In the genomic region with DNA sequence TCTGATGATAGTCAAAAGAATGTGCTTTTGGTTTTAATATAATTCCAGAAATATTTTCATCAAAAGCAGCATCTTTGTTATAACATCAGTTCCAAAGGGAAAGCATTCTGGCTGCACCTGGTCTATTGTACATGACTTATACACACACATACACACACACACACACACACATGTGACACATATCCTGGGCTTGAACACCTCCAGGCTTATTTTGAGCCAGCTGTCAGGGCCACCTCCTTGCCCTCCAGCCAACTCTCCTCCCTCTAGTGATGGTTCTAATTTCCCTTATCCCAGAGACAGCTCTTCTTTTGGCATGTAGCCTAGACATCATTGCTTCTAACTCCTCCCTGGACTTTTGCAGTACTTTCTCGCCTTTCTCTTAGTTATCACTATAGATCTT, we compare ENCODE assay signal across 18 cellular contexts.
DNase-seq lines count a peak whose midpoint lies in the region; ATAC-seq and TF ChIP-seq lines count a peak whose summit lies in the region.
"Had no signal": no experiment of that assay in that cellular context is flagged by ENCODE, and none has a peak within 500 bp of the region (broad histone marks: within the 10 kb centered on the region; RNA-seq: fewer than 3 reads in every experiment).

No MANE protein-coding gene starts in this region.

- H2AK5ac ChIP-seq in IMR-90 (ENCODE audit: low read depth, low read length), result no peak overlapping the region; the same call in 1 of the 2 replicates

- H3K23ac ChIP-seq in IMR-90 (ENCODE audit: low read depth, low read length), result no peak overlapping the region

- POLR2A ChIA-PET in IMR-90 (lab: Charles Lee; ENCODE audit: unreplicated experiment), result no interaction called here

- DNase-seq in AG20443 (ENCODE audit: low spot score) (peak; percentile 25), IMR-90 (peak; percentile 24), cardiac fibroblast (ENCODE audit: low read depth in 2 of 2) (peak; percentile 29 to 35), kidney tubule cell (ENCODE audit: low spot score) (peak; percentile 36), mucosa of gallbladder (ENCODE audit: low spot score) (no peak), KG1 (lab: John Stamatoyannopoulos, UW) (no peak)
- no peak for DNase-seq in stimulated activated CD4-positive, alpha-beta T cell treated with anti-CD3 and anti-CD28 coated beads, Interleukin-4, amount 100 ng/mL, for 4 hours
- DNase-seq in activated T-cell treated with anti-CD3 and anti-CD28 coated beads, Interleukin-2, amount 50 U/mL, for 24 hours, result no peak
- DNase-seq: activated CD4-positive, alpha-beta T cell treated with anti-CD3 and anti-CD28 coated beads, Interleukin-2, amount 50 U/mL, for 1 hour; activated T-cell treated with anti-CD3 and anti-CD28 coated beads for 4 hours; NCI-H1694 treated with DMSO at 0.1 percent for 48 hours; NCI-H524 treated with DMSO at 0.1 percent for 48 hours; sigmoid colon; substantia nigra had no signal

- H3K36me3 Mint-ChIP-seq in activated T-cell treated with anti-CD3 and anti-CD28 coated beads, Interleukin-2, amount 50 U/mL, for 24 hours (ENCODE audit: low read depth), result no peaks in the 10 kb centered on the region

- TF ChIP-seq CTCF in IMR-90 (conservative IDR thresholded peaks at IDR 0.05; ENCODE audit: low read depth, low read length) (no peak), cardiac fibroblast (IDR thresholded peaks at IDR 0.05; ENCODE audit: low read depth, low read length) (no peak)

- no peak overlapping the region for H3K18ac ChIP-seq in IMR-90 (ENCODE audit: low read depth, low read length)

- H4K5ac ChIP-seq in IMR-90 (ENCODE audit: low read depth, low read length), result no peak overlapping the region

- H2BK15ac ChIP-seq in IMR-90 (ENCODE audit: low read depth, low read length), result no peak overlapping the region

- intact Hi-C loops in IMR-90 (cut with micrococcal nuclease), result no loop called here

- H3K27me3 ChIP-seq in IMR-90 (ENCODE audit: control insufficient read depth, insufficient read depth, low read length), result no peaks in the 10 kb centered on the region; the same call in 1 of the 2 replicates
- H3K27me3 ChIP-seq: breast epithelium, sigmoid colon had no signal

- H3K4me2 ChIP-seq in IMR-90 (ENCODE audit: low read depth, low read length), result no peak overlapping the region

- no peak for TF ChIP-seq RAD21 in IMR-90 (IDR thresholded peaks at IDR 0.05; ENCODE audit: low read length)

- no peak overlapping the region for H2BK5ac ChIP-seq in IMR-90 (ENCODE audit: low read depth, low read length, poor library complexity, severe bottlenecking)

- H3K9ac ChIP-seq in IMR-90 (ENCODE audit: low read depth, low read length), result no peak overlapping the region

- H3K9me3 Mint-ChIP-seq in activated T-cell treated with anti-CD3 and anti-CD28 coated beads, Interleukin-2, amount 50 U/mL, for 24 hours, result no peaks in the 10 kb centered on the region

- peaks cover 5% of the 10 kb centered on the region for H3K27me3 Mint-ChIP-seq in activated T-cell treated with anti-CD3 and anti-CD28 coated beads, Interleukin-2, amount 50 U/mL, for 24 hours

- no peak overlapping the region for H2AK9ac ChIP-seq in IMR-90 (replicated peaks; ENCODE audit: low read depth, low read length, poor library complexity)

- no peaks in the 10 kb centered on the region for H4K20me1 ChIP-seq in IMR-90 (ENCODE audit: insufficient read depth, low read length)

- ATAC-seq in IMR-90 (ENCODE audit: low read depth), result no peak
- ATAC-seq: activated naive CD4-positive, alpha-beta T cell treated with anti-CD3 and anti-CD28 coated beads, Interleukin-2, amount 50 U/mL, for 72 hours had no signal

- no peak overlapping the region; the same call in 1 of the 2 replicates for H3K4ac ChIP-seq in IMR-90 (ENCODE audit: low read depth, low read length)

- no peak overlapping the region for H4K8ac ChIP-seq in IMR-90 (ENCODE audit: low read depth in 2 of 2, low read length in 2 of 2)

- no peaks in the 10 kb centered on the region for H3K79me1 ChIP-seq in IMR-90 (ENCODE audit: low read depth in 1 of 2, low read length in 2 of 2)

- H3K27ac ChIP-seq in IMR-90 (ENCODE audit: insufficient read depth, low read length), result no peak overlapping the region
- H3K27ac ChIP-seq: breast epithelium, neutrophil, SK-N-MC had no signal

- H3K4me3 ChIP-seq in IMR-90 (ENCODE audit: insufficient read depth, low read depth, low read length), result no peak overlapping the region
- H3K4me3 ChIP-seq in cardiac fibroblast (replicated peaks in 1 of 2; ENCODE audit: low read depth in 2 of 2, low read length in 2 of 2), result no peak overlapping the region
- H3K4me3 ChIP-seq: breast epithelium, sigmoid colon, SK-N-MC had no signal

- H2BK120ac ChIP-seq in IMR-90 (ENCODE audit: low read depth, low read length), result no peak overlapping the region

- BruUV-seq in IMR-90 (replicated peaks; lab: Mats Ljungman, UMichigan), result no TSS peak

- no peak overlapping the region for H2AFZ ChIP-seq in IMR-90 (replicated peaks; ENCODE audit: low read length, poor library complexity)

- WGBS in IMR-90 (ENCODE audit: extremely low coverage in 2 of 2, insufficient read length in 1 of 2), 2 experiments, result no CpG with 5 or more reads among the region's 1 CpG

- H3K56ac ChIP-seq in IMR-90 (ENCODE audit: extremely low read depth, insufficient read depth, low read length), result no peak overlapping the region

- CTCF ChIA-PET in IMR-90 (lab: Yijun Ruan, JAX), result interaction anchor here (0.5 to 0.7 kb wide), 3 partner anchors 9 to 140 kb away, joined by 3 to 4 read pairs (median 3); no protein-coding TSS in a partner anchor

- H3K9me1 ChIP-seq in IMR-90 (ENCODE audit: insufficient read depth, low read length), result peaks cover 8% of the 10 kb centered on the region

- H4K91ac ChIP-seq in IMR-90 (ENCODE audit: insufficient read depth, low read depth, low read length), result no peak overlapping the region; the same call in 1 of the 2 replicates

- no peak overlapping the region for H2BK20ac ChIP-seq in IMR-90 (ENCODE audit: low read depth, low read length)

- TF ChIP-seq POLR2A in IMR-90 (IDR thresholded peaks at IDR 0.05; ENCODE audit: low read depth, low read length), result no peak

- peaks cover 2% of the 10 kb centered on the region for H3K4me1 Mint-ChIP-seq in activated T-cell treated with anti-CD3 and anti-CD28 coated beads, Interleukin-2, amount 50 U/mL, for 24 hours (ENCODE audit: low read depth)

- H3K4me1 ChIP-seq in IMR-90 (ENCODE audit: control insufficient read depth, insufficient read depth, low read length), result peaks cover 5% of the 10 kb centered on the region

- no peaks in the 10 kb centered on the region for H3K36me3 ChIP-seq in IMR-90 (ENCODE audit: control insufficient read depth, insufficient read depth, low read length)
- H3K36me3 ChIP-seq: breast epithelium, neutrophil, sigmoid colon had no signal

- in situ Hi-C loops in IMR-90 (cut with MboI; ENCODE audit: low sequenced_read_pairs), result no loop called here

- no peaks in the 10 kb centered on the region for H3K9me3 ChIP-seq in IMR-90 (ENCODE audit: control insufficient read depth, insufficient read depth, low read length)
- H3K9me3 ChIP-seq: breast epithelium, neutrophil, sigmoid colon had no signal

- no peak overlapping the region for H3K4me3 Mint-ChIP-seq in activated T-cell treated with anti-CD3 and anti-CD28 coated beads, Interleukin-2, amount 50 U/mL, for 24 hours

- H3K27ac Mint-ChIP-seq in activated T-cell treated with anti-CD3 and anti-CD28 coated beads, Interleukin-2, amount 50 U/mL, for 24 hours, result no peak overlapping the region
- H3K27ac Mint-ChIP-seq: activated naive CD4-positive, alpha-beta T cell treated with anti-CD3 and anti-CD28 coated beads, Interleukin-2, amount 50 U/mL, for 72 hours had no signal

- no peak overlapping the region for H3K14ac ChIP-seq in IMR-90 (replicated peaks; ENCODE audit: low read depth, low read length)

- dilution Hi-C loops in IMR-90 (cut with HindIII; ENCODE audit: low sequenced_read_pairs, unreplicated experiment), result no loop called here

TF ChIP-seq in IMR-90, 13 proteins besides CTCF, POLR2A, EP300 and RAD21:
- no peak for TF ChIP-seq MAFK (IDR thresholded peaks at IDR 0.05; ENCODE audit: low read depth, low read length)
- TF ChIP-seq, protein P1, sequence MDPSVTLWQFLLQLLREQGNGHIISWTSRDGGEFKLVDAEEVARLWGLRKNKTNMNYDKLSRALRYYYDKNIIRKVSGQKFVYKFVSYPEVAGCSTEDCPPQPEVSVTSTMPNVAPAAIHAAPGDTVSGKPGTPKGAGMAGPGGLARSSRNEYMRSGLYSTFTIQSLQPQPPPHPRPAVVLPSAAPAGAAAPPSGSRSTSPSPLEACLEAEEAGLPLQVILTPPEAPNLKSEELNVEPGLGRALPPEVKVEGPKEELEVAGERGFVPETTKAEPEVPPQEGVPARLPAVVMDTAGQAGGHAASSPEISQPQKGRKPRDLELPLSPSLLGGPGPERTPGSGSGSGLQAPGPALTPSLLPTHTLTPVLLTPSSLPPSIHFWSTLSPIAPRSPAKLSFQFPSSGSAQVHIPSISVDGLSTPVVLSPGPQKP (IDR thresholded peaks at IDR 0.05; ENCODE audit: borderline replicate concordance, low read depth, low read length), result no peak
- no peak for TF ChIP-seq CEBPB (IDR thresholded peaks at IDR 0.05; ENCODE audit: low read depth, low read length)
- no peak for TF ChIP-seq BHLHE40 (IDR thresholded peaks at IDR 0.05; ENCODE audit: low read depth, low read length)
- no peak for TF ChIP-seq RFX5 (IDR thresholded peaks at IDR 0.05; ENCODE audit: low read depth, low read length)
- TF ChIP-seq, protein P2, sequence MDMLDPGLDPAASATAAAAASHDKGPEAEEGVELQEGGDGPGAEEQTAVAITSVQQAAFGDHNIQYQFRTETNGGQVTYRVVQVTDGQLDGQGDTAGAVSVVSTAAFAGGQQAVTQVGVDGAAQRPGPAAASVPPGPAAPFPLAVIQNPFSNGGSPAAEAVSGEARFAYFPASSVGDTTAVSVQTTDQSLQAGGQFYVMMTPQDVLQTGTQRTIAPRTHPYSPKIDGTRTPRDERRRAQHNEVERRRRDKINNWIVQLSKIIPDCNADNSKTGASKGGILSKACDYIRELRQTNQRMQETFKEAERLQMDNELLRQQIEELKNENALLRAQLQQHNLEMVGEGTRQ (IDR thresholded peaks at IDR 0.05; ENCODE audit: low read depth, low read length), result no peak
- no peak for TF ChIP-seq CHD1 (IDR thresholded peaks at IDR 0.05; ENCODE audit: low read depth, low read length)
- TF ChIP-seq MXI1 (IDR thresholded peaks at IDR 0.05; ENCODE audit: borderline replicate concordance, low read depth, low read length), result no peak
- no peak for TF ChIP-seq RCOR1 (IDR thresholded peaks at IDR 0.05; ENCODE audit: insufficient replicate concordance, low read length)
- no peak for TF ChIP-seq FOS (IDR thresholded peaks at IDR 0.05; ENCODE audit: low read depth, low read length)
TF ChIP-seq in IMR-90: peak in this region for 0.

Comparison
In these comparisons a context has a peak if more than half of its experiments do, and no peak if none do; other contexts are left out.
1. DNase-seq: peak in AG20443 (single experiment), IMR-90 (single experiment), cardiac fibroblast (2 of 2) and kidney tubule cell (single experiment); none in mucosa of gallbladder (single experiment), stimulated activated CD4-positive, alpha-beta T cell treated with anti-CD3 and anti-CD28 coated beads, Interleukin-4, amount 100 ng/mL, for 4 hours (0 of 2), KG1 (single experiment) and activated T-cell treated with anti-CD3 and anti-CD28 coated beads, Interleukin-2, amount 50 U/mL, for 24 hours (single experiment).